8 cellular contexts compared by ENCODE assay signal in genomic region chr3:108552267-108553159, GRCh38. TPM values are rescaled to one million over a fixed set of nuclear protein-coding genes. Genes with fewer than 3 reads are reported as not detected.
DNase-seq lines count a peak whose midpoint lies in the region; ATAC-seq and FAIRE-seq lines count a peak whose summit lies in the region.

No MANE protein-coding gene starts in this region.

- ATAC-seq in HG03196 (IDR thresholded peaks at IDR 0.05; ENCODE audit: unreplicated experiment) (peak; percentile 54), left lobe of liver (peak; percentile 76)
- ATAC-seq in activated CD4-positive, CD25-positive, alpha-beta regulatory T cell treated with anti-CD3 and anti-CD28 coated beads, Interleukin-2, amount 50 U/mL, for 24 hours: no peak

- no peak for FAIRE-seq in urothelium cell line (lab: Jason Lieb, UNC)

- peak; percentile 14 for DNase-seq in NCI-H510A treated with DMSO at 0.1 percent for 48 hours (lab: John Stamatoyannopoulos, UW)
- DNase-seq in NCI-H510A (lab: John Stamatoyannopoulos, UW): no peak
- peak; percentile 46 for DNase-seq in NCI-H69 (lab: John Stamatoyannopoulos, UW)
- peak; percentile 37 for DNase-seq in central memory CD4-positive, alpha-beta T cell
- no peak for DNase-seq in left lobe of liver (ENCODE audit: low spot score)
- DNase-seq in urothelium cell line (ENCODE audit: low spot score): peak; percentile 13

RNA-seq across cellular contexts. Expression of gene CIP2A, which starts 36.7 kb away (rescaled TPM):
- total RNA-seq in left lobe of liver: 0.45 TPM

RNA-seq across cellular contexts. Expression of gene DZIP3, which starts 37.0 kb away (rescaled TPM):
- total RNA-seq in left lobe of liver: 2.8 TPM

RNA-seq across cellular contexts. Expression of gene MYH15, which starts 42.1 kb away (rescaled TPM):
- total RNA-seq in left lobe of liver: 0.03 TPM

Comparison
In these comparisons a context has a peak if more than half of its experiments do, and no peak if none do; other contexts are left out.
1. DNase-seq: peak in NCI-H510A treated with DMSO at 0.1 percent for 48 hours (single experiment), NCI-H69 (single experiment), central memory CD4-positive, alpha-beta T cell (single experiment) and urothelium cell line (single experiment); none in NCI-H510A (single experiment) and left lobe of liver (single experiment).
2. ATAC-seq: peak in HG03196 (single experiment) and left lobe of liver (single experiment); none in activated CD4-positive, CD25-positive, alpha-beta regulatory T cell treated with anti-CD3 and anti-CD28 coated beads, Interleukin-2, amount 50 U/mL, for 24 hours (0 of 2).